In the genomic region with DNA sequence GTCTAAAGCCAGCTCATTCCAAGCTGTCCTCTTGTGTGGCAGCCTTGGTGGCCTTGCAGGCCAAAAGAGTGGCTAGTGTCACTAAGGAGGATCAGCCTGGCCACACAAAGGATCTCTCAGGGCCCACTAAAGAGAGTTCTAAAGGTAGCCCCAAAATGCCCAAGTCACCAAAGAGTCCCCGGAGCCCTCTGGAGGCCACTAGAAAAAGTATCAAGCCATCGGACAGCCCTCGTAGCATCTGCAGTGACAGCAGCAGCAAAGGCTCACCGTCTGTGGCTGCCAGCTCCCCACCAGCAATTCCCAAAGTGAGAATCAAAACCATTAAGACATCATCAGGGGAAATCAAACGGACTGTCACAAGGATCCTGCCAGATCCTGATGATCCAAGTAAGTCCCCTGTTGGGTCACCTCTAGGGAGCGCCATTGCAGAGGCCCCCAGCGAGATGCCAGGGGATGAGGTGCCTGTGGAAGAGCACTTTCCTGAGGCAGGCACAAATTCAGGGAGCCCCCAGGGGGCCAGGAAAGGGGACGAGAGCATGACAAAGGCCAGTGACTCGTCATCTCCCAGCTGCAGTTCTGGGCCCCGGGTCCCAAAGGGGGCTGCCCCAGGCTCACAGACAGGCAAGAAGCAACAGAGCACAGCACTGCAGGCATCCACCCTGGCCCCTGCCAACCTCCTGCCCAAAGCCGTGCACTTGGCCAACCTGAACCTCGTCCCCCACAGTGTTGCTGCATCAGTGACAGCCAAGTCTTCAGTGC, we compare ENCODE assay signal across 1 cellular context.
TF ChIP-seq lines count a peak whose summit lies in the region.

No MANE protein-coding gene starts in this region.

TF ChIP-seq in HCT116, 20 proteins besides CTCF, POLR2A, EP300 and RAD21:
- TF ChIP-seq POLR2AphosphoS5 (IDR thresholded peaks at IDR 0.05; ENCODE audit: low read depth, low read length) (no peak), FOSL1 (IDR thresholded peaks at IDR 0.05; ENCODE audit: low read depth) (no peak), ZFX (IDR thresholded peaks at IDR 0.05) (no peak), CEBPB (IDR thresholded peaks at IDR 0.05; ENCODE audit: low read depth) (no peak)
TF ChIP-seq in HCT116: peak in this region for 0.
